In the genomic region with DNA sequence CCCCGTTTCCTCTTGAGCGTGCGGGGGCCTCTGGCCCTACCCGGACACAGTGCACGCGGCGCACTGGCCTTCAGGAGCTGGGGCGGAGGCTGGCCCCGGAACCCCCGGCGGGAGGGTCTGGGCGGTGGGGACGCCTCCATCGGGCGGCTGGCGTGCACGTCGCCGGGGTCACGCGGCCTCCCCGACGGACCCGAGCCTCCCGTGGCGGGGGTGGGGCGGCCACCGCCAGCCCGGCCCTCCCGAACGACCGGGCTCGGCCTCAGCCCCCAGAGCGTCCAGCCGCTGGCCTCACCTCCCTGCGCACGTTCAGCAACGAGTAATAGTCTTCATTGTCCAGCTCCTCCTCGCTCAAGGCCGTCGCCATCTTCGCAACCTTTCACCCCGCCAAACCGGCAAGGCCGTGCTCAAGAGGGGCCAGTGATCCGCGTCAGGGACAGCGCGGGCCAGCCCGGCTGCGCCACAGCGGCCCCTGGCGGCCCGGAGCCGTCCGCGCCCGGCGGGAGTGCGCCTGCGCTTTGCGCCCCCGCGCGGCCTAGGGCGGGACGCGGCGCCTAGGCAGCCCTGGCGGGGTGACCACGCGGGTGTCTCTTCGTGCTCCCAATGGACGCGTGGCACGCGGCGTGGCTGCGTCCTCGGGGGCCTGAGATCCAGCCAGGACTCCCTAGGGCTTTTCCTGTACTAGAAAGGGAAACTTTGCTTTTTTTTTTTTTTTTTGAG, we compare ENCODE assay signal across 8 cellular contexts. TPM values are rescaled to one million over a fixed set of nuclear protein-coding genes. Genes with fewer than 3 reads are reported as not detected.
A peak's percentile ranks its signal among the peaks of the same experiment; 100 is the strongest.
DNase-seq lines count a peak whose midpoint lies in the region; ATAC-seq and TF ChIP-seq lines count a peak whose summit lies in the region.

A gene with protein sequence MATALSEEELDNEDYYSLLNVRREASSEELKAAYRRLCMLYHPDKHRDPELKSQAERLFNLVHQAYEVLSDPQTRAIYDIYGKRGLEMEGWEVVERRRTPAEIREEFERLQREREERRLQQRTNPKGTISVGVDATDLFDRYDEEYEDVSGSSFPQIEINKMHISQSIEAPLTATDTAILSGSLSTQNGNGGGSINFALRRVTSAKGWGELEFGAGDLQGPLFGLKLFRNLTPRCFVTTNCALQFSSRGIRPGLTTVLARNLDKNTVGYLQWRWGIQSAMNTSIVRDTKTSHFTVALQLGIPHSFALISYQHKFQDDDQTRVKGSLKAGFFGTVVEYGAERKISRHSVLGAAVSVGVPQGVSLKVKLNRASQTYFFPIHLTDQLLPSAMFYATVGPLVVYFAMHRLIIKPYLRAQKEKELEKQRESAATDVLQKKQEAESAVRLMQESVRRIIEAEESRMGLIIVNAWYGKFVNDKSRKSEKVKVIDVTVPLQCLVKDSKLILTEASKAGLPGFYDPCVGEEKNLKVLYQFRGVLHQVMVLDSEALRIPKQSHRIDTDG (minus strand): TSS at position 380 of the 717 bp plus-strand sequence. CDS start 16 bp downstream, at position 364.

- H3K27me3 ChIP-seq in liver (ENCODE audit: control insufficient read depth in 4 of 4, insufficient read depth in 4 of 4, low read length in 3 of 4), result no peaks in the 10 kb centered on the region

- peak within 1 kb of the TSS; percentile 74 to 84 for H3K27ac ChIP-seq in liver (ENCODE audit: low read depth in 1 of 2, low read length in 2 of 2)

- WGBS in liver, result under 1% methylated on average over 80 of the region's 80 CpGs

- peaks cover 16% of the 10 kb centered on the region for H3K4me1 Mint-ChIP-seq in CD14-positive monocyte

- H3K36me3 ChIP-seq in liver (ENCODE audit: control insufficient read depth in 4 of 4, insufficient read depth in 3 of 4, low read depth in 1 of 4, low read length in 3 of 4), result no peaks in the 10 kb centered on the region

- H3K4me3 Mint-ChIP-seq in CD14-positive monocyte, result peak within 1 kb of the TSS; percentile 81 to 87

- peaks cover 0 to 22% (median 19%) of the 10 kb centered on the region in 4 donors for H3K4me1 ChIP-seq in liver (ENCODE audit: control insufficient read depth in 4 of 4, insufficient read depth in 4 of 4, low read length in 3 of 4)

- peak within 1 kb of the TSS; percentile 81 to 90 (median 87) for H3K27ac Mint-ChIP-seq in CD14-positive monocyte

- peaks cover 0 to 1% (median 0%) of the 10 kb centered on the region in 3 donors for H3K27me3 Mint-ChIP-seq in CD14-positive monocyte (ENCODE audit: low read depth in 3 of 3)

- ATAC-seq in GM19328 (IDR thresholded peaks at IDR 0.05; ENCODE audit: unreplicated experiment) (peak; percentile 95), HG03469 (IDR thresholded peaks at IDR 0.05; ENCODE audit: unreplicated experiment) (peak; percentile 85)

- TF ChIP-seq CTCF in CD14-positive monocyte (IDR thresholded peaks at IDR 0.05), result peak; percentile 99
- TF ChIP-seq CTCF in liver (IDR thresholded peaks at IDR 0.05; ENCODE audit: low read depth, low read length, missing input control), result peak; percentile 100

- intact Hi-C loops in CD14-positive monocyte (cut with micrococcal nuclease), result loop anchor here in 1 of 2 donors (5.0 kb wide), 1 partner anchor 149 kb away; a partner anchor contains a TSS

- H3K9me3 Mint-ChIP-seq in CD14-positive monocyte, result peaks cover 0 to 6% (median 5%) of the 10 kb centered on the region in 7 donors

- no peak for TF ChIP-seq RAD21 in liver (IDR thresholded peaks at IDR 0.05)

- H3K9me3 ChIP-seq in liver (ENCODE audit: control insufficient read depth in 4 of 4, low read length in 3 of 4), result no peaks in the 10 kb centered on the region

- DNase-seq in CD14-positive monocyte (ENCODE audit: low spot score), result peak; percentile 89
- peak; percentile 87 for DNase-seq in NCI-H69 (lab: John Stamatoyannopoulos, UW)
- DNase-seq in activated CD4-positive, alpha-beta T cell treated with anti-CD3 and anti-CD28 coated beads, Interleukin-2, amount 50 U/mL, for 4 hours, result peak; percentile 78 to 82
- peak; percentile 78 to 89 for DNase-seq in dermis microvascular lymphatic vessel endothelial cell (ENCODE audit: low read depth in 2 of 2)
- DNase-seq in stimulated activated CD4-positive, alpha-beta T cell treated with anti-CD3 and anti-CD28 coated beads, Interleukin-4, amount 100 ng/mL, for 24 hours, result peak; percentile 90

- peak within 1 kb of the TSS; percentile 8 to 81 for H3K9ac ChIP-seq in liver (ENCODE audit: low read depth in 1 of 2, low read length in 2 of 2)

- H3K36me3 Mint-ChIP-seq in CD14-positive monocyte, result peaks cover 2 to 3% of the 10 kb centered on the region in 2 donors

- peak within 1 kb of the TSS; percentile 86 to 99 (median 96) for H3K4me3 ChIP-seq in liver (ENCODE audit: low read depth in 1 of 3, low read length in 3 of 3)

TF ChIP-seq in liver, 16 proteins besides CTCF, POLR2A, EP300 and RAD21:
- TF ChIP-seq RXRA (IDR thresholded peaks at IDR 0.05) (peak; percentile 39 to 45), EGR1 (IDR thresholded peaks at IDR 0.05; ENCODE audit: low read depth in 2 of 2) (peak; percentile 34 to 39), NR2F2 (IDR thresholded peaks at IDR 0.05) (peak; percentile 54), FOXA2 (IDR thresholded peaks at IDR 0.05) (no peak), JUND (IDR thresholded peaks at IDR 0.05) (no peak), SP1 (IDR thresholded peaks at IDR 0.05) (peak; percentile 22), GABPA (IDR thresholded peaks at IDR 0.05 in 1 of 2, conservative IDR thresholded peaks at IDR 0.05 in 1 of 2) (peak in 1 of 2 donors; percentile 75), YY1 (IDR thresholded peaks at IDR 0.05) (peak; percentile 97), HNF4A (conservative IDR thresholded peaks at IDR 0.05) (no peak), TAF1 (conservative IDR thresholded peaks at IDR 0.05) (no peak), HNF4G (IDR thresholded peaks at IDR 0.05) (no peak), FOXA1 (IDR thresholded peaks at IDR 0.05) (no peak)
- TF ChIP-seq, protein P1, sequence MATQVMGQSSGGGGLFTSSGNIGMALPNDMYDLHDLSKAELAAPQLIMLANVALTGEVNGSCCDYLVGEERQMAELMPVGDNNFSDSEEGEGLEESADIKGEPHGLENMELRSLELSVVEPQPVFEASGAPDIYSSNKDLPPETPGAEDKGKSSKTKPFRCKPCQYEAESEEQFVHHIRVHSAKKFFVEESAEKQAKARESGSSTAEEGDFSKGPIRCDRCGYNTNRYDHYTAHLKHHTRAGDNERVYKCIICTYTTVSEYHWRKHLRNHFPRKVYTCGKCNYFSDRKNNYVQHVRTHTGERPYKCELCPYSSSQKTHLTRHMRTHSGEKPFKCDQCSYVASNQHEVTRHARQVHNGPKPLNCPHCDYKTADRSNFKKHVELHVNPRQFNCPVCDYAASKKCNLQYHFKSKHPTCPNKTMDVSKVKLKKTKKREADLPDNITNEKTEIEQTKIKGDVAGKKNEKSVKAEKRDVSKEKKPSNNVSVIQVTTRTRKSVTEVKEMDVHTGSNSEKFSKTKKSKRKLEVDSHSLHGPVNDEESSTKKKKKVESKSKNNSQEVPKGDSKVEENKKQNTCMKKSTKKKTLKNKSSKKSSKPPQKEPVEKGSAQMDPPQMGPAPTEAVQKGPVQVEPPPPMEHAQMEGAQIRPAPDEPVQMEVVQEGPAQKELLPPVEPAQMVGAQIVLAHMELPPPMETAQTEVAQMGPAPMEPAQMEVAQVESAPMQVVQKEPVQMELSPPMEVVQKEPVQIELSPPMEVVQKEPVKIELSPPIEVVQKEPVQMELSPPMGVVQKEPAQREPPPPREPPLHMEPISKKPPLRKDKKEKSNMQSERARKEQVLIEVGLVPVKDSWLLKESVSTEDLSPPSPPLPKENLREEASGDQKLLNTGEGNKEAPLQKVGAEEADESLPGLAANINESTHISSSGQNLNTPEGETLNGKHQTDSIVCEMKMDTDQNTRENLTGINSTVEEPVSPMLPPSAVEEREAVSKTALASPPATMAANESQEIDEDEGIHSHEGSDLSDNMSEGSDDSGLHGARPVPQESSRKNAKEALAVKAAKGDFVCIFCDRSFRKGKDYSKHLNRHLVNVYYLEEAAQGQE (IDR thresholded peaks at IDR 0.05), result no peak
- TF ChIP-seq, protein P2, sequence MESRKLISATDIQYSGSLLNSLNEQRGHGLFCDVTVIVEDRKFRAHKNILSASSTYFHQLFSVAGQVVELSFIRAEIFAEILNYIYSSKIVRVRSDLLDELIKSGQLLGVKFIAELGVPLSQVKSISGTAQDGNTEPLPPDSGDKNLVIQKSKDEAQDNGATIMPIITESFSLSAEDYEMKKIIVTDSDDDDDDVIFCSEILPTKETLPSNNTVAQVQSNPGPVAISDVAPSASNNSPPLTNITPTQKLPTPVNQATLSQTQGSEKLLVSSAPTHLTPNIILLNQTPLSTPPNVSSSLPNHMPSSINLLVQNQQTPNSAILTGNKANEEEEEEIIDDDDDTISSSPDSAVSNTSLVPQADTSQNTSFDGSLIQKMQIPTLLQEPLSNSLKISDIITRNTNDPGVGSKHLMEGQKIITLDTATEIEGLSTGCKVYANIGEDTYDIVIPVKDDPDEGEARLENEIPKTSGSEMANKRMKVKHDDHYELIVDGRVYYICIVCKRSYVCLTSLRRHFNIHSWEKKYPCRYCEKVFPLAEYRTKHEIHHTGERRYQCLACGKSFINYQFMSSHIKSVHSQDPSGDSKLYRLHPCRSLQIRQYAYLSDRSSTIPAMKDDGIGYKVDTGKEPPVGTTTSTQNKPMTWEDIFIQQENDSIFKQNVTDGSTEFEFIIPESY (IDR thresholded peaks at IDR 0.05), result peak; percentile 85
- TF ChIP-seq, protein P3, sequence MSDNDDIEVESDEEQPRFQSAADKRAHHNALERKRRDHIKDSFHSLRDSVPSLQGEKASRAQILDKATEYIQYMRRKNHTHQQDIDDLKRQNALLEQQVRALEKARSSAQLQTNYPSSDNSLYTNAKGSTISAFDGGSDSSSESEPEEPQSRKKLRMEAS (IDR thresholded peaks at IDR 0.05), result peak; percentile 37
- TF ChIP-seq, protein P4, sequence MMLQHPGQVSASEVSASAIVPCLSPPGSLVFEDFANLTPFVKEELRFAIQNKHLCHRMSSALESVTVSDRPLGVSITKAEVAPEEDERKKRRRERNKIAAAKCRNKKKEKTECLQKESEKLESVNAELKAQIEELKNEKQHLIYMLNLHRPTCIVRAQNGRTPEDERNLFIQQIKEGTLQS (IDR thresholded peaks at IDR 0.05), result no peak

RNA-seq across cellular contexts. Expression of the gene that starts here (rescaled TPM):
- polyA plus RNA-seq in CD14-positive monocyte, result 10 to 100 TPM in 1 of 2 donors, 1 to 10 TPM in 1; 9.7 to 15.8 TPM
- total RNA-seq in dermis microvascular lymphatic vessel endothelial cell, result 32.4 and 32.5 TPM in 2 replicates
- total RNA-seq in liver, result 10 to 100 TPM; 24.7 to 36.1 TPM
- polyA plus RNA-seq in liver, result 10 to 100 TPM; 16.5 to 22.9 TPM

Comparison
In these comparisons a context has a peak if more than half of its experiments do, and no peak if none do; other contexts are left out.
1. Peak in every context shown above with its lines: DNase-seq, ATAC-seq, H3K4me3 ChIP-seq and H3K27ac ChIP-seq.